1 cellular context compared by ENCODE assay signal in genomic region chr18:9136315-9137141, GRCh38.
TF ChIP-seq lines count a peak whose summit lies in the region.

Gene ANKRD12, plus strand, starts transcription at chr18:9136781. Its CDS starts 45,652 bp downstream, at chr18:9182433.

TF ChIP-seq in H1, 55 proteins besides CTCF, POLR2A, EP300 and RAD21:
- TF ChIP-seq CHD1 (IDR thresholded peaks at IDR 0.05; ENCODE audit: low read depth, low read length), result peak; percentile 82
- no peak for TF ChIP-seq CHD2 (IDR thresholded peaks at IDR 0.05; ENCODE audit: low read length)
- TF ChIP-seq SUZ12 (IDR thresholded peaks at IDR 0.05; ENCODE audit: low read length), result no peak; the same call in 1 of the 2 replicates
- TF ChIP-seq ZNF274 (IDR thresholded peaks at IDR 0.05; ENCODE audit: borderline replicate concordance, extremely low read depth, low read length), result no peak
- peak; percentile 71 for TF ChIP-seq MAX (IDR thresholded peaks at IDR 0.05)
- no peak for TF ChIP-seq JUN (IDR thresholded peaks at IDR 0.05; ENCODE audit: low read depth, low read length)
- peak; percentile 30; the same call in 1 of the 2 replicates for TF ChIP-seq SP1 (IDR thresholded peaks at IDR 0.05; ENCODE audit: low read depth, low read length)
- TF ChIP-seq SRF (IDR thresholded peaks at IDR 0.05; ENCODE audit: low read depth, low read length), result no peak
- no peak for TF ChIP-seq ATF2 (IDR thresholded peaks at IDR 0.05; ENCODE audit: low read length)
- no peak for TF ChIP-seq KDM5A (IDR thresholded peaks at IDR 0.05; ENCODE audit: low read length)
- TF ChIP-seq TBP (IDR thresholded peaks at IDR 0.05; ENCODE audit: low read depth, low read length), result no peak; the same call in 1 of the 2 replicates
- no peak for TF ChIP-seq MAFK (IDR thresholded peaks at IDR 0.05; ENCODE audit: low read depth, low read length)
- TF ChIP-seq JUND (IDR thresholded peaks at IDR 0.05; ENCODE audit: low read length), result peak; percentile 82
- no peak for TF ChIP-seq CBX8 (IDR thresholded peaks at IDR 0.05; ENCODE audit: borderline replicate concordance, low read depth, low read length)
- TF ChIP-seq CREB1 (IDR thresholded peaks at IDR 0.05), result no peak; the same call in 1 of the 2 replicates
- TF ChIP-seq POLR2AphosphoS5 (IDR thresholded peaks at IDR 0.05; ENCODE audit: low read depth, low read length), result peak; percentile 76
- no peak for TF ChIP-seq GTF2F1 (IDR thresholded peaks at IDR 0.05; ENCODE audit: borderline replicate concordance, low read depth, low read length)
- TF ChIP-seq YY1 (IDR thresholded peaks at IDR 0.05; ENCODE audit: low read depth, low read length), result peak; percentile 81
- TF ChIP-seq SP2 (IDR thresholded peaks at IDR 0.05; ENCODE audit: low read length), result no peak
- TF ChIP-seq ATF3 (IDR thresholded peaks at IDR 0.05; ENCODE audit: insufficient read depth, low read depth, low read length), result peak; percentile 98
- TF ChIP-seq CTBP2 (IDR thresholded peaks at IDR 0.05; ENCODE audit: borderline replicate concordance, insufficient read depth, insufficient read length, low read length), result no peak
- no peak for TF ChIP-seq KDM1A (IDR thresholded peaks at IDR 0.05; ENCODE audit: borderline replicate concordance, low read length)
- TF ChIP-seq USF2 (IDR thresholded peaks at IDR 0.05; ENCODE audit: low read length), result peak; percentile 99
- no peak for TF ChIP-seq RFX5 (IDR thresholded peaks at IDR 0.05; ENCODE audit: borderline replicate concordance, low read depth, low read length)
- TF ChIP-seq SAP30 (IDR thresholded peaks at IDR 0.05; ENCODE audit: insufficient read depth, insufficient replicate concordance, low read length), result peak; percentile 84
- TF ChIP-seq CEBPB (IDR thresholded peaks at IDR 0.05; ENCODE audit: low read depth, low read length), result no peak
- TF ChIP-seq EZH2 (IDR thresholded peaks at IDR 0.05; ENCODE audit: low read depth, low read length, severe bottlenecking), result no peak
- no peak for TF ChIP-seq RXRA (IDR thresholded peaks at IDR 0.05; ENCODE audit: insufficient read depth, low read depth, low read length)
- TF ChIP-seq GABPA (IDR thresholded peaks at IDR 0.05; ENCODE audit: borderline replicate concordance, insufficient read depth, low read length), result no peak
- TF ChIP-seq TAF1 (IDR thresholded peaks at IDR 0.05; ENCODE audit: low read depth, low read length), result no peak; the same call in 1 of the 2 replicates
- peak; percentile 43 for TF ChIP-seq KDM4A (IDR thresholded peaks at IDR 0.05; ENCODE audit: low read depth, low read length, severe bottlenecking)
- TF ChIP-seq HDAC2 (IDR thresholded peaks at IDR 0.05; ENCODE audit: borderline replicate concordance in 1 of 2, low read depth in 2 of 2, low read length in 2 of 2), result peak; percentile 78 to 96; a peak in 3 of 4 replicates
- TF ChIP-seq ASH2L (IDR thresholded peaks at IDR 0.05; ENCODE audit: low read length), result peak; percentile 82
- peak in 1 of 2 experiments; percentile 81; a peak in 3 of 4 replicates for TF ChIP-seq SIN3A (conservative IDR thresholded peaks at IDR 0.05 in 1 of 2, IDR thresholded peaks at IDR 0.05 in 1 of 2; ENCODE audit: low read depth in 1 of 2, low read length in 2 of 2)
- TF ChIP-seq HDAC6 (IDR thresholded peaks at IDR 0.05; ENCODE audit: low read depth, low read length), result no peak
- no peak for TF ChIP-seq RNF2 (IDR thresholded peaks at IDR 0.05; ENCODE audit: borderline replicate concordance, low read depth, low read length, missing control alignments, poor library complexity, severe bottlenecking)
- 0 out of 2 replicates have a peak, but pooled peaks have one; percentile 10 for TF ChIP-seq E2F6 (IDR thresholded peaks at IDR 0.05)
- TF ChIP-seq CBX5 (IDR thresholded peaks at IDR 0.05; ENCODE audit: low read depth, low read length), result no peak
- no peak for TF ChIP-seq SIX5 (IDR thresholded peaks at IDR 0.05; ENCODE audit: low read depth, low read length)
- peak; percentile 92 for TF ChIP-seq BACH1 (IDR thresholded peaks at IDR 0.05; ENCODE audit: low read length)
- TF ChIP-seq PHF8 (conservative IDR thresholded peaks at IDR 0.05; ENCODE audit: low read depth, low read length), result peak; percentile 86
- peak; percentile 25; the same call in 1 of the 2 replicates for TF ChIP-seq TEAD4 (IDR thresholded peaks at IDR 0.05; ENCODE audit: low read depth, low read length)
- TF ChIP-seq TAF7 (optimal IDR thresholded peaks at IDR 0.05; ENCODE audit: borderline replicate concordance, low read depth, low read length), result peak; percentile 57
- no peak for TF ChIP-seq TCF12 (IDR thresholded peaks at IDR 0.05; ENCODE audit: low read depth, low read length)
- TF ChIP-seq SP4 (IDR thresholded peaks at IDR 0.05; ENCODE audit: low read length), result peak; percentile 37; the same call in 1 of the 2 replicates
- peak; percentile 74 for TF ChIP-seq RBBP5 (IDR thresholded peaks at IDR 0.05; ENCODE audit: borderline replicate concordance, low read depth, low read length)
